11 cellular contexts compared by ENCODE assay signal in the genomic region with DNA sequence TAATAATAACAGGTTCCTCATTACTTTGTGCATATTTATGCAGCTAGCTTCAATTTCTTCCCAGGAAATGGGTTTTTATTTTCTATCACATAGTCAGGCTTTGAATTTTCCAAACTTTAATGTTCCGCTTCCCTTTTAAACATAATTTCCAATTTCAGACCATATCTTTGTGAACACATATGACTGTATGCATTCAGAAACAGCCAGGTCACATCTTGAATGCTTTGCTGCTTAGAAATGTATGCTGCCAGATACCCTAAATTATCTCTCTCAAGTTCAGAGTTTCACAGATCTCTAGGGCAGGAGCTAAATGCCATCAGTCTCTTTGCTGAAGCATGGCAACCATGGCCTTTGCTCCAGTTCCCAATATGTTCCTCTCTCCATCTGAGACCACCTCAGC.
"Had no signal": no experiment of that assay in that cellular context is flagged by ENCODE, and none has a peak within 500 bp of the region (broad histone marks: within the 10 kb centered on the region; RNA-seq: fewer than 3 reads in every experiment).

No MANE protein-coding gene starts in this region.

- H3K4me2 ChIP-seq: GM23338 had no signal

- H3K36me3 ChIP-seq: HAP-1 had no signal

- H3K27ac ChIP-seq: GM23248 had no signal

- H3K4me1 ChIP-seq: HAP-1 had no signal

- H2AFZ ChIP-seq: GM23248, GM23338 had no signal

- ATAC-seq: GM23338, HCT116 had no signal

- H3K9me3 ChIP-seq: HAP-1 had no signal

- FAIRE-seq: H1, H54 had no signal

- H3K4me3 ChIP-seq: GM23248, GM23338, HAP-1 had no signal

- DNase-seq: GM23248, GOT3, H7, H9, HCEC 1CT, HFFc6 had no signal

- H3K9ac ChIP-seq: GM23248 had no signal
